In genomic region chr3:174737966-174738365, GRCh38 we compare ENCODE assay signal across 22 cellular contexts.
"Had no signal": no experiment of that assay in that cellular context is flagged by ENCODE, and none has a peak within 500 bp of the region (broad histone marks: within the 10 kb centered on the region; RNA-seq: fewer than 3 reads in every experiment).

No MANE protein-coding gene starts in this region.

- H3K4me1 ChIP-seq: lower lobe of right lung, prostate gland, sigmoid colon, thyroid gland, vagina had no signal

- H3K27ac ChIP-seq: dorsolateral prefrontal cortex, lower lobe of right lung, prostate gland, sigmoid colon, skin epidermis, thyroid gland, vagina had no signal

- DNase-seq: cerebellar nuclear complex; dorsolateral prefrontal cortex; effector CD4-positive, alpha-beta T cell; hypothalamus; immature natural killer cell; left ventricle myocardium superior; lower lobe of right lung; naive thymus-derived CD8-positive, alpha-beta T cell; nephron progenitor cell; nucleus accumbens; right cardiac atrium; sigmoid colon; stimulated activated CD4-positive, alpha-beta T cell treated with anti-CD3 and anti-CD28 coated beads, Interleukin-15, amount 100 ng/mL, for 24 hours; stimulated activated CD4-positive, alpha-beta T cell treated with anti-CD3 and anti-CD28 coated beads, Interleukin-2, amount 100 ng/mL, for 48 hours; stimulated activated naive CD4-positive, alpha-beta T cell; stimulated activated naive CD8-positive, alpha-beta T cell treated with anti-CD3 and anti-CD28 coated beads, Interleukin-15, amount 100 ng/mL, for 72 hours; thyroid gland; trophoblast cell had no signal

- H3K4me3 ChIP-seq: dorsolateral prefrontal cortex, lower lobe of right lung, prostate gland, sigmoid colon, skin epidermis, thyroid gland, vagina had no signal

- H3K27me3 ChIP-seq: dorsolateral prefrontal cortex, sigmoid colon, thyroid gland, vagina had no signal

- H3K9me3 ChIP-seq: prostate gland, sigmoid colon, thyroid gland, vagina had no signal

- ATAC-seq: esophagus mucosa; left ventricle myocardium superior; lower lobe of right lung; naive thymus-derived CD8-positive, alpha-beta T cell; right cardiac atrium; stimulated activated naive CD8-positive, alpha-beta T cell treated with anti-CD3 and anti-CD28 coated beads, Interleukin-15, amount 100 ng/mL, for 72 hours had no signal

- H3K36me3 ChIP-seq: lower lobe of right lung, prostate gland, sigmoid colon, thyroid gland, vagina had no signal
